Comparison of ENCODE assay signal across 14 cellular contexts in the genomic region with DNA sequence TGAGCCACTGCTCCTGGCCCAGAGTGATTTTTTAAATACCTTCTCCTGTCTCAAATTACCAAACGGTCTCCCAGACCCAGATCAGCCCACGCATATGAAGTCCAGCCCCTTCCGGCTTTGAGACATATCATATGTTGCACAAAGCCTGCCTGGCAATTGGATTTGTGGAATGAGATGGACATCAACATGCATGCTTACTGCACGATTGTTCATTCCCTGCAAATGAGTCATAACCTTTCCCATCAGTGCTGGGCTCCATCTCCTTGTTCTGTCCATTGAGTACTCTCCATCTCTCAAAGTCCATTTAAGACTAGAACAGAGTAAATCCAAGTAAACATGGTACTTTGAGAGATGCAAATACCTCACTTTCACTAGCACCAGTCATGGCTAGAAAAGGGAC.
DNase-seq lines count a peak whose midpoint lies in the region; ATAC-seq, FAIRE-seq and TF ChIP-seq lines count a peak whose summit lies in the region.
"Had no signal": no experiment of that assay in that cellular context is flagged by ENCODE, and none has a peak within 500 bp of the region (broad histone marks: within the 10 kb centered on the region; RNA-seq: fewer than 3 reads in every experiment).

No MANE protein-coding gene starts in this region.

- FAIRE-seq in A549 (lab: Jason Lieb, UNC) = no peak

- dilution Hi-C loops in mammary epithelial cell (cut with HindIII; ENCODE audit: low sequenced_read_pairs) = no loop called here

- H2AFZ ChIP-seq in mammary epithelial cell (ENCODE audit: low read depth, low read length) = peak overlapping the region; percentile 47

- H3K4me1 ChIP-seq in A549 = peaks cover 14% of the 10 kb centered on the region
- 0 out of 2 replicates have a peak, but pooled peaks cover 7% of the 10 kb centered on the region for H3K4me1 ChIP-seq in HEK293 (ENCODE audit: control insufficient read depth, insufficient read depth, low read length)
- no peaks in the 10 kb centered on the region for H3K4me1 ChIP-seq in mammary epithelial cell (ENCODE audit: insufficient read depth, low read length)

- H3K4me3 Mint-ChIP-seq in activated CD8-positive, alpha-beta T cell treated with anti-CD3 and anti-CD28 coated beads, Interleukin-2, amount 10 ng/mL, durations not matched to agents 7 days and 5 days = no peak overlapping the region
- H3K4me3 Mint-ChIP-seq: B cell; dendritic cell treated with granulocyte-macrophage colony-stimulating factor and Interleukin-4, amounts not matched to agents 40 ng/mL and 50 ng/mL, for 4 days; naive B cell had no signal

- H3K79me2 ChIP-seq in mammary epithelial cell (ENCODE audit: insufficient read depth, low read length) = no peaks in the 10 kb centered on the region

- 71% methylated on average over 3 of the region's 4 CpGs for WGBS in A549 (ENCODE audit: missing lambda C conversion rate)
- 57% methylated on average over 3 of the region's 4 CpGs for WGBS in mammary epithelial cell (ENCODE audit: low coverage, missing lambda C conversion rate)

- no peak overlapping the region for H3K27ac Mint-ChIP-seq in activated CD8-positive, alpha-beta T cell treated with anti-CD3 and anti-CD28 coated beads, Interleukin-2, amount 10 ng/mL, durations not matched to agents 7 days and 5 days
- H3K27ac Mint-ChIP-seq: B cell; dendritic cell treated with granulocyte-macrophage colony-stimulating factor and Interleukin-4, amounts not matched to agents 40 ng/mL and 50 ng/mL, for 4 days; naive B cell had no signal

- TF ChIP-seq POLR2A in A549 (IDR thresholded peaks at IDR 0.05; ENCODE audit: low read length) = no peak

- peak overlapping the region; percentile 21 to 57; a peak in 2 of 6 replicates for H3K27ac ChIP-seq in A549
- H3K27ac ChIP-seq in HEK293 (ENCODE audit: extremely low read depth, low read depth, low read length) = no peak overlapping the region
- no peak overlapping the region for H3K27ac ChIP-seq in mammary epithelial cell (ENCODE audit: insufficient read depth, low read depth, low read length)

- DNase-seq in A549 (ENCODE audit: low read depth in 1 of 2, low spot score in 1 of 2) = peak in 1 of 2 experiments; percentile 18
- peak; percentile 66 for DNase-seq in mammary epithelial cell
- peak; percentile 67 for DNase-seq in left kidney (ENCODE audit: low read depth, low spot score)
- DNase-seq in ecto neural progenitor cell (ENCODE audit: low spot score) = no peak
- DNase-seq in NCI-H1930 (lab: John Stamatoyannopoulos, UW) = no peak
- no peak for DNase-seq in activated CD8-positive, alpha-beta T cell treated with anti-CD3 and anti-CD28 coated beads, Interleukin-2, amount 10 ng/mL, durations not matched to agents 7 days and 5 days
- DNase-seq: activated CD4-positive, alpha-beta T cell treated with anti-CD3 and anti-CD28 coated beads for 4 hours; activated effector memory CD4-positive, alpha-beta T cell treated with anti-CD3 and anti-CD28 coated beads, Interleukin-2, amount 50 U/mL, for 16 hours; naive B cell; NCI-H748 treated with DMSO at 0.1 percent for 48 hours had no signal

- H4K20me1 ChIP-seq in mammary epithelial cell (ENCODE audit: insufficient read depth, low read length) = no peaks in the 10 kb centered on the region

- TF ChIP-seq RAD21 in A549 (conservative IDR thresholded peaks at IDR 0.05 in 1 of 2, IDR thresholded peaks at IDR 0.05 in 1 of 2) = no peak

- no peaks in the 10 kb centered on the region for H3K9me3 Mint-ChIP-seq in activated CD8-positive, alpha-beta T cell treated with anti-CD3 and anti-CD28 coated beads, Interleukin-2, amount 10 ng/mL, durations not matched to agents 7 days and 5 days (ENCODE audit: insufficient read depth)
- H3K9me3 Mint-ChIP-seq: dendritic cell treated with granulocyte-macrophage colony-stimulating factor and Interleukin-4, amounts not matched to agents 40 ng/mL and 50 ng/mL, for 4 days; naive B cell had no signal

- no peak overlapping the region for H3K4me3 ChIP-seq in A549
- no peak overlapping the region for H3K4me3 ChIP-seq in HEK293 (ENCODE audit: low read depth, low read length)
- no peak overlapping the region for H3K4me3 ChIP-seq in mammary epithelial cell (replicated peaks in 1 of 3; ENCODE audit: insufficient read depth in 1 of 3, low read depth in 2 of 3, low read length in 3 of 3)

- ATAC-seq in A549 (peak; percentile 21 to 34; a peak in 1 of 6 replicates), GM18520 (IDR thresholded peaks at IDR 0.05; ENCODE audit: unreplicated experiment) (no peak)
- no peak for ATAC-seq in activated CD8-positive, alpha-beta T cell treated with anti-CD3 and anti-CD28 coated beads, Interleukin-2, amount 10 ng/mL, durations not matched to agents 7 days and 5 days

- TF ChIP-seq CTCF in A549 (IDR thresholded peaks at IDR 0.05) (no peak), HEK293 (tag by site-specific recombination; IDR thresholded peaks at IDR 0.05) (no peak), mammary epithelial cell (conservative IDR thresholded peaks at IDR 0.05 in 1 of 2, IDR thresholded peaks at IDR 0.05 in 1 of 2; ENCODE audit: extremely low read depth in 1 of 2, insufficient read depth in 1 of 2, low read depth in 1 of 2, low read length in 2 of 2) (no peak)

- CTCF ChIA-PET in A549 (lab: Yijun Ruan, JAX) = no interaction called here
- CTCF ChIA-PET in HEK293 (lab: Yijun Ruan, JAX) = no interaction called here
- CTCF ChIA-PET in mammary epithelial cell (lab: Charles Lee; ENCODE audit: low non-redundant PET) = no interaction called here
- CTCF ChIA-PET in activated CD8-positive, alpha-beta T cell treated with anti-CD3 and anti-CD28 coated beads, Interleukin-2, amount 10 ng/mL, durations not matched to agents 7 days and 5 days (lab: Charles Lee) = no interaction called here

- no peaks in the 10 kb centered on the region for H3K9me3 ChIP-seq in A549
- no peaks in the 10 kb centered on the region for H3K9me3 ChIP-seq in HEK293 (ENCODE audit: control insufficient read depth, insufficient read depth, low read depth, low read length)
- no peaks in the 10 kb centered on the region for H3K9me3 ChIP-seq in mammary epithelial cell (replicated peaks; ENCODE audit: insufficient read depth, low read length)

- H3K36me3 ChIP-seq in HEK293 (ENCODE audit: control insufficient read depth in 2 of 2, insufficient read depth in 1 of 2, low read length in 2 of 2) (no peaks in the 10 kb centered on the region), mammary epithelial cell (ENCODE audit: insufficient read depth, low read length) (no peaks in the 10 kb centered on the region)

- H3K27me3 Mint-ChIP-seq in activated CD8-positive, alpha-beta T cell treated with anti-CD3 and anti-CD28 coated beads, Interleukin-2, amount 10 ng/mL, durations not matched to agents 7 days and 5 days (ENCODE audit: low read depth) = no peaks in the 10 kb centered on the region
- H3K27me3 Mint-ChIP-seq: dendritic cell treated with granulocyte-macrophage colony-stimulating factor and Interleukin-4, amounts not matched to agents 40 ng/mL and 50 ng/mL, for 4 days had no signal

- H3K4me1 Mint-ChIP-seq in activated CD8-positive, alpha-beta T cell treated with anti-CD3 and anti-CD28 coated beads, Interleukin-2, amount 10 ng/mL, durations not matched to agents 7 days and 5 days (ENCODE audit: low read depth) = peaks cover 4% of the 10 kb centered on the region
- H3K4me1 Mint-ChIP-seq: B cell, naive B cell had no signal

- no peaks in the 10 kb centered on the region for H3K36me3 Mint-ChIP-seq in activated CD8-positive, alpha-beta T cell treated with anti-CD3 and anti-CD28 coated beads, Interleukin-2, amount 10 ng/mL, durations not matched to agents 7 days and 5 days (ENCODE audit: low read depth)
- H3K36me3 Mint-ChIP-seq: naive B cell had no signal

- BruUV-seq in mammary epithelial cell (replicated peaks; lab: Mats Ljungman, UMichigan) = no TSS peak

- in situ Hi-C loops in mammary epithelial cell (cut with MboI; ENCODE audit: low sequenced_read_pairs in 2 of 2) = no loop called here

- TF ChIP-seq EP300 in A549 (IDR thresholded peaks at IDR 0.05) = no peak

- H3K4me2 ChIP-seq in A549 (0 out of 3 replicates have a peak overlapping the region, but pooled peaks have one; percentile 8), mammary epithelial cell (ENCODE audit: insufficient read depth, low read depth, low read length) (no peak overlapping the region)

- POLR2A ChIA-PET in A549 (lab: Yijun Ruan, JAX) = no interaction called here
- POLR2A ChIA-PET in HEK293 (lab: Yijun Ruan, JAX) = no interaction called here
- POLR2A ChIA-PET in activated CD8-positive, alpha-beta T cell treated with anti-CD3 and anti-CD28 coated beads, Interleukin-2, amount 10 ng/mL, durations not matched to agents 7 days and 5 days (lab: Charles Lee) = no interaction called here

- no peaks in the 10 kb centered on the region for H3K27me3 ChIP-seq in mammary epithelial cell (ENCODE audit: insufficient read depth, low read length)

- intact Hi-C loops in mammary epithelial cell (cut with micrococcal nuclease) = no loop called here

- H3K9ac ChIP-seq in mammary epithelial cell (ENCODE audit: insufficient read depth, low read length) = no peak overlapping the region

TF ChIP-seq in A549, 52 proteins besides CTCF, POLR2A, EP300 and RAD21 (continues in another document):
- TF ChIP-seq HMGXB4 (CRISPR knock-in tag; IDR thresholded peaks at IDR 0.05; ENCODE audit: borderline replicate concordance) = no peak

TF ChIP-seq in HEK293, 187 proteins besides CTCF, POLR2A, EP300 and RAD21:
- TF ChIP-seq ZNF274 (IDR thresholded peaks at IDR 0.05; ENCODE audit: low read length) = no peak
- TF ChIP-seq ZNF274 (tag by site-specific recombination; IDR thresholded peaks at IDR 0.05; ENCODE audit: borderline replicate concordance) = no peak
- no peak for TF ChIP-seq OVOL3 (tag by site-specific recombination; IDR thresholded peaks at IDR 0.05)
- no peak for TF ChIP-seq ZBTB21 (tag by site-specific recombination; IDR thresholded peaks at IDR 0.05)
- TF ChIP-seq ZNF433 (tag by site-specific recombination; IDR thresholded peaks at IDR 0.05; ENCODE audit: low read depth) = no peak
- TF ChIP-seq ZNF449 (tag by site-specific recombination; IDR thresholded peaks at IDR 0.05) = no peak
- peak; percentile 18 for TF ChIP-seq SETDB1 (IDR thresholded peaks at IDR 0.05; ENCODE audit: insufficient read length, low read length)

Comparison
In these comparisons a context has a peak if more than half of its experiments do, and no peak if none do; other contexts are left out.
1. ATAC-seq: peak in A549 (2 of 2); none in GM18520 (single experiment) and activated CD8-positive, alpha-beta T cell treated with anti-CD3 and anti-CD28 coated beads, Interleukin-2, amount 10 ng/mL, durations not matched to agents 7 days and 5 days (single experiment).
2. DNase-seq: peak in mammary epithelial cell (single experiment) and left kidney (single experiment); none in ecto neural progenitor cell (single experiment), NCI-H1930 (0 of 2) and activated CD8-positive, alpha-beta T cell treated with anti-CD3 and anti-CD28 coated beads, Interleukin-2, amount 10 ng/mL, durations not matched to agents 7 days and 5 days (single experiment).
3. H3K27ac ChIP-seq: peak in A549 (2 of 2); none in HEK293 (single experiment) and mammary epithelial cell (single experiment).